Comparison of ENCODE assay signal across 22 cellular contexts in genomic region chr2:239715202-239715601, GRCh38.
"Had no signal": no experiment of that assay in that cellular context is flagged by ENCODE, and none has a peak within 500 bp of the region (broad histone marks: within the 10 kb centered on the region; RNA-seq: fewer than 3 reads in every experiment).

No MANE protein-coding gene starts in this region.

- DNase-seq: activated CD4-positive, alpha-beta T cell treated with anti-CD3 and anti-CD28 coated beads, Interleukin-2, amount 10 ng/mL, durations not matched to agents 7 days and 5 days; activated CD4-positive, CD25-positive, alpha-beta regulatory T cell treated with anti-CD3 and anti-CD28 coated beads, Interleukin-2, amount 50 U/mL, for 72 hours; activated naive CD4-positive, alpha-beta T cell treated with Interleukin-2 at 50 U/mL for 16 hours; activated naive CD8-positive, alpha-beta T cell treated with anti-CD3 and anti-CD28 coated beads for 36 hours; activated T-cell treated with anti-CD3 and anti-CD28 coated beads, Interleukin-2, amount 50 U/mL, for 1 hour; cortex of kidney; effector CD4-positive, alpha-beta T cell; foreskin keratinocyte; hippocampal formation; mesenchymal stem cell; mucosa of descending colon; occipital lobe; stimulated activated CD4-positive, alpha-beta T cell treated with anti-CD3 and anti-CD28 coated beads, Interleukin-12 subunit alpha, Interleukin-12 subunit beta, amount 100 ng/mL, for 4 hours; stimulated activated CD4-positive, alpha-beta T cell treated with anti-CD3 and anti-CD28 coated beads, Interleukin-1b, Interleukin-23, amount 100 ng/mL, for 48 hours; stomach; WERI-Rb-1 had no signal

- H3K4me3 ChIP-seq: breast epithelium, mucosa of descending colon, stomach, suprapubic skin, tibial nerve, vagina had no signal

- H3K36me3 ChIP-seq: breast epithelium, stomach, suprapubic skin, tibial nerve, vagina, WERI-Rb-1 had no signal

- H3K36me3 Mint-ChIP-seq: stimulated activated memory B cell treated with anti-CD40 and anti-IgM and Interleukin-4, amounts not matched to agents 10 μg/mL and 1 μg/mL and 100 μg/mL, for 72 hours had no signal

- ATAC-seq: activated T-helper 17 cell treated with anti-CD3 and anti-CD28 coated beads, Interleukin-2, amount 50 U/mL, for 72 hours; foreskin keratinocyte; mucosa of descending colon; stimulated activated memory B cell treated with anti-CD40 and anti-IgM and Interleukin-4, amounts not matched to agents 10 μg/mL and 1 μg/mL and 100 μg/mL, for 72 hours had no signal

- H3K9me3 ChIP-seq: suprapubic skin, vagina had no signal

- H3K4me1 ChIP-seq: foreskin keratinocyte had no signal

- H3K27me3 ChIP-seq: breast epithelium, foreskin keratinocyte, stomach, suprapubic skin, tibial nerve, vagina had no signal

- H3K27ac Mint-ChIP-seq: activated CD4-positive, alpha-beta T cell treated with anti-CD3 and anti-CD28 coated beads, Interleukin-2, amount 10 ng/mL, durations not matched to agents 7 days and 5 days; activated naive CD8-positive, alpha-beta T cell treated with anti-CD3 and anti-CD28 coated beads for 36 hours; activated T-helper 17 cell treated with anti-CD3 and anti-CD28 coated beads, Interleukin-2, amount 50 U/mL, for 72 hours; stimulated activated memory B cell treated with anti-CD40 and anti-IgM and Interleukin-4, amounts not matched to agents 10 μg/mL and 1 μg/mL and 100 μg/mL, for 72 hours had no signal

- H3K4me1 Mint-ChIP-seq: activated CD4-positive, alpha-beta T cell treated with anti-CD3 and anti-CD28 coated beads, Interleukin-2, amount 10 ng/mL, durations not matched to agents 7 days and 5 days; activated naive CD8-positive, alpha-beta T cell treated with anti-CD3 and anti-CD28 coated beads for 36 hours; activated T-helper 17 cell treated with anti-CD3 and anti-CD28 coated beads, Interleukin-2, amount 50 U/mL, for 72 hours; stimulated activated memory B cell treated with anti-CD40 and anti-IgM and Interleukin-4, amounts not matched to agents 10 μg/mL and 1 μg/mL and 100 μg/mL, for 72 hours had no signal

- H3K27me3 Mint-ChIP-seq: activated naive CD8-positive, alpha-beta T cell treated with anti-CD3 and anti-CD28 coated beads for 36 hours; activated T-helper 17 cell treated with anti-CD3 and anti-CD28 coated beads, Interleukin-2, amount 50 U/mL, for 72 hours had no signal

- H3K27ac ChIP-seq: breast epithelium, foreskin keratinocyte, stomach, suprapubic skin, tibial nerve, vagina, WERI-Rb-1 had no signal

- H3K4me3 Mint-ChIP-seq: activated CD4-positive, alpha-beta T cell treated with anti-CD3 and anti-CD28 coated beads, Interleukin-2, amount 10 ng/mL, durations not matched to agents 7 days and 5 days; activated naive CD8-positive, alpha-beta T cell treated with anti-CD3 and anti-CD28 coated beads for 36 hours; activated T-helper 17 cell treated with anti-CD3 and anti-CD28 coated beads, Interleukin-2, amount 50 U/mL, for 72 hours; stimulated activated memory B cell treated with anti-CD40 and anti-IgM and Interleukin-4, amounts not matched to agents 10 μg/mL and 1 μg/mL and 100 μg/mL, for 72 hours had no signal
